ENCODE assay signal across 20 cellular contexts in genomic region chr9:20111173-20111843, GRCh38.
"Had no signal": no experiment of that assay in that cellular context is flagged by ENCODE, and none has a peak within 500 bp of the region (broad histone marks: within the 10 kb centered on the region; RNA-seq: fewer than 3 reads in every experiment).

No MANE protein-coding gene starts in this region.

- H3K4me1 ChIP-seq: esophagus muscularis mucosa, testis, uterus had no signal

- H3K4me3 ChIP-seq: coronary artery, esophagus muscularis mucosa, hepatocyte, testis, uterus had no signal

- H3K9me3 ChIP-seq: testis, uterus had no signal

- H3K27ac ChIP-seq: coronary artery, esophagus muscularis mucosa, hepatocyte, testis, uterus had no signal

- H3K36me3 ChIP-seq: esophagus muscularis mucosa, uterus had no signal

- DNase-seq: activated CD4-positive, alpha-beta memory T cell treated with anti-CD3 and anti-CD28 coated beads for 36 hours; activated CD4-positive, alpha-beta T cell treated with anti-CD3 and anti-CD28 coated beads for 48 hours; activated CD4-positive, CD25-positive, alpha-beta regulatory T cell; activated effector memory CD4-positive, alpha-beta T cell treated with Interleukin-2 at 50 U/mL for 16 hours; activated naive CD4-positive, alpha-beta T cell treated with anti-CD3 and anti-CD28 coated beads, Interleukin-2, amount 10 ng/mL, durations not matched to agents 7 days and 5 days; activated T-cell treated with anti-CD3 and anti-CD28 coated beads, Interleukin-2, amount 50 U/mL, for 72 hours; amygdala; cerebellar nuclear complex; glutamatergic neuron; left colon; retina; stimulated activated CD4-positive, alpha-beta T cell treated with anti-CD3 and anti-CD28 coated beads, Interleukin-2, amount 100 ng/mL, for 48 hours; stimulated activated CD8-positive, alpha-beta memory T cell treated with anti-CD3 and anti-CD28 coated beads, Interleukin-4, amount 100 ng/mL, for 48 hours; stimulated activated naive B cell treated with anti-CD40 and anti-IgM and Interleukin-4, amounts not matched to agents 10 μg/mL and 1 μg/mL and 100 μg/mL, for 72 hours; testis; trophoblast cell; uterus had no signal

- H3K27me3 ChIP-seq: esophagus muscularis mucosa, hepatocyte, testis, uterus had no signal
